Comparison of ENCODE assay signal across 8 cellular contexts in genomic region chr16:69330286-69331109, GRCh38. TPM values are rescaled to one million over a fixed set of nuclear protein-coding genes. Genes with fewer than 3 reads are reported as not detected.
DNase-seq lines count a peak whose midpoint lies in the region; ATAC-seq and TF ChIP-seq lines count a peak whose summit lies in the region.

PDF (minus strand) TSS chr16:69330588; CDS start chr16:69330570, 18 bp downstream.

- H3K27me3 ChIP-seq in MM.1S (replicated peaks; ENCODE audit: insufficient read depth, low read length) = no peaks in the 10 kb centered on the region
- no peaks in the 10 kb centered on the region for H3K27me3 ChIP-seq in neural cell (ENCODE audit: insufficient read depth, low read depth, low read length)

- no peak for TF ChIP-seq CTCF in MM.1S (IDR thresholded peaks at IDR 0.05; ENCODE audit: low read length)
- TF ChIP-seq CTCF in fibroblast of villous mesenchyme (IDR thresholded peaks at IDR 0.05; ENCODE audit: insufficient read depth, low read depth, low read length) = no peak
- TF ChIP-seq CTCF in neural cell (IDR thresholded peaks at IDR 0.05; ENCODE audit: poor library complexity, severe bottlenecking) = peak; percentile 16

- no peaks in the 10 kb centered on the region for H3K27me3 Mint-ChIP-seq in stimulated activated naive CD8-positive, alpha-beta T cell treated with anti-CD3 and anti-CD28 coated beads, Interleukin-15, amount 100 ng/mL, for 72 hours

- H3K9me3 Mint-ChIP-seq in stimulated activated naive CD8-positive, alpha-beta T cell treated with anti-CD3 and anti-CD28 coated beads, Interleukin-15, amount 100 ng/mL, for 72 hours = no peaks in the 10 kb centered on the region

- no peaks in the 10 kb centered on the region; the same call in 1 of the 2 replicates for H4K20me1 ChIP-seq in MM.1S (ENCODE audit: insufficient read depth, low read length)
- H4K20me1 ChIP-seq in neural cell (ENCODE audit: insufficient read depth) = no peaks in the 10 kb centered on the region

- H3K9me3 ChIP-seq in MM.1S (replicated peaks; ENCODE audit: insufficient read depth, low read length) (no peaks in the 10 kb centered on the region), neural cell (ENCODE audit: low read length) (no peaks in the 10 kb centered on the region)

- H3F3A ChIP-seq in MM.1S (ENCODE audit: insufficient read depth, low read length) (peaks cover 9% of the 10 kb centered on the region), neural cell (ENCODE audit: insufficient read depth, low read length, poor library complexity, severe bottlenecking) (no peaks in the 10 kb centered on the region)

- H3K27ac ChIP-seq in MM.1S (ENCODE audit: low read length) (peak within 1 kb of the TSS; percentile 63; the same call in 1 of the 2 replicates), neural cell (ENCODE audit: low read length) (peak within 1 kb of the TSS; percentile 72)

- peak within 1 kb of the TSS; percentile 90 to 94 for H3K4me3 Mint-ChIP-seq in stimulated activated naive CD8-positive, alpha-beta T cell treated with anti-CD3 and anti-CD28 coated beads, Interleukin-15, amount 100 ng/mL, for 72 hours

- H3K36me3 ChIP-seq in MM.1S (replicated peaks; ENCODE audit: insufficient read depth, low read length) (peaks cover 10% of the 10 kb centered on the region), neural cell (ENCODE audit: insufficient read depth, low read length) (peaks cover 9% of the 10 kb centered on the region)

- peaks cover 19% of the 10 kb centered on the region for H3K4me1 ChIP-seq in MM.1S (ENCODE audit: low read length)

- H3K4me3 ChIP-seq in MM.1S (ENCODE audit: low read length) (peak within 1 kb of the TSS; percentile 92), fibroblast of villous mesenchyme (ENCODE audit: low read depth, low read length) (peak within 1 kb of the TSS; percentile 74), neural cell (ENCODE audit: low read length) (peak within 1 kb of the TSS; percentile 80)

- peaks cover 74% of the 10 kb centered on the region for H3K4me1 Mint-ChIP-seq in stimulated activated naive CD8-positive, alpha-beta T cell treated with anti-CD3 and anti-CD28 coated beads, Interleukin-15, amount 100 ng/mL, for 72 hours

- H3K27ac Mint-ChIP-seq in stimulated activated naive CD8-positive, alpha-beta T cell treated with anti-CD3 and anti-CD28 coated beads, Interleukin-15, amount 100 ng/mL, for 72 hours = peak within 1 kb of the TSS; percentile 65 to 95

- DNase-seq in GDM1 (lab: John Stamatoyannopoulos, UW) (peak; percentile 71), HCEC 1CT (peak; percentile 95), MM.1S (peak; percentile 90), SHP77 treated with DMSO at 0.1 percent for 48 hours (lab: John Stamatoyannopoulos, UW) (peak; percentile 72), activated gamma-delta T cell treated with Interleukin-2 at 50 U/mL for 16 hours (peak; percentile 79), fibroblast of villous mesenchyme (ENCODE audit: low read depth) (peak; percentile 92)
- peak; percentile 80 to 81 for DNase-seq in stimulated activated naive CD8-positive, alpha-beta T cell treated with anti-CD3 and anti-CD28 coated beads, Interleukin-15, amount 100 ng/mL, for 72 hours

- TF ChIP-seq EP300 in neural cell (conservative IDR thresholded peaks at IDR 0.05; ENCODE audit: poor library complexity, severe bottlenecking) = no peak

- H3K79me2 ChIP-seq in MM.1S (ENCODE audit: low read length) = peaks cover 47% of the 10 kb centered on the region
- H3K79me2 ChIP-seq in neural cell (replicated peaks; ENCODE audit: insufficient read depth, low read length) = peaks cover 29% of the 10 kb centered on the region

- ATAC-seq in stimulated activated naive CD8-positive, alpha-beta T cell treated with anti-CD3 and anti-CD28 coated beads, Interleukin-15, amount 100 ng/mL, for 72 hours = peak; percentile 95

- H3K9ac ChIP-seq in MM.1S (ENCODE audit: low read length) (peak within 1 kb of the TSS; percentile 69), neural cell (ENCODE audit: low read length) (peak within 1 kb of the TSS; percentile 77)

- H2AFZ ChIP-seq in MM.1S (ENCODE audit: low read length) (peak within 1 kb of the TSS; percentile 95), neural cell (ENCODE audit: low read depth, low read length) (peak within 1 kb of the TSS; percentile 24)

- no peak for TF ChIP-seq RAD21 in neural cell (conservative IDR thresholded peaks at IDR 0.05)

- peak within 1 kb of the TSS; percentile 100 for H3K4me2 ChIP-seq in MM.1S (ENCODE audit: low read depth, low read length)
- peak within 1 kb of the TSS; percentile 65 for H3K4me2 ChIP-seq in neural cell (ENCODE audit: low read length)

- H3K9me2 ChIP-seq in MM.1S (replicated peaks; ENCODE audit: insufficient read depth, low read length) (no peaks in the 10 kb centered on the region), neural cell (ENCODE audit: insufficient read depth, low read length) (no peaks in the 10 kb centered on the region)

TF ChIP-seq in neural cell, 6 proteins besides CTCF, POLR2A, EP300 and RAD21:
- TF ChIP-seq MXI1 (conservative IDR thresholded peaks at IDR 0.05; ENCODE audit: poor library complexity, severe bottlenecking) = peak; percentile 97
- peak; percentile 64 for TF ChIP-seq POLR2AphosphoS5 (IDR thresholded peaks at IDR 0.05)
- no peak for TF ChIP-seq TAF1 (IDR thresholded peaks at IDR 0.05; ENCODE audit: low read depth)
TF ChIP-seq in neural cell: peak in this region for 2.

RNA-seq across cellular contexts. Expression of gene PDF, which starts in this region (rescaled TPM):
- total RNA-seq in fibroblast of villous mesenchyme = 11.7 and 18.7 TPM in 2 replicates
- polyA plus RNA-seq in neural cell = 5.1 and 6.0 TPM in 2 replicates
- 9.1 and 12.2 TPM in 2 replicates for polyA minus RNA-seq in neural cell

Comparison
In these comparisons a context has a peak if more than half of its experiments do, and no peak if none do; other contexts are left out.
1. Peak in every context shown above with its lines: DNase-seq, ATAC-seq, H3K4me3 ChIP-seq and H3K27ac ChIP-seq.